8 cellular contexts compared by ENCODE assay signal in the genomic region with DNA sequence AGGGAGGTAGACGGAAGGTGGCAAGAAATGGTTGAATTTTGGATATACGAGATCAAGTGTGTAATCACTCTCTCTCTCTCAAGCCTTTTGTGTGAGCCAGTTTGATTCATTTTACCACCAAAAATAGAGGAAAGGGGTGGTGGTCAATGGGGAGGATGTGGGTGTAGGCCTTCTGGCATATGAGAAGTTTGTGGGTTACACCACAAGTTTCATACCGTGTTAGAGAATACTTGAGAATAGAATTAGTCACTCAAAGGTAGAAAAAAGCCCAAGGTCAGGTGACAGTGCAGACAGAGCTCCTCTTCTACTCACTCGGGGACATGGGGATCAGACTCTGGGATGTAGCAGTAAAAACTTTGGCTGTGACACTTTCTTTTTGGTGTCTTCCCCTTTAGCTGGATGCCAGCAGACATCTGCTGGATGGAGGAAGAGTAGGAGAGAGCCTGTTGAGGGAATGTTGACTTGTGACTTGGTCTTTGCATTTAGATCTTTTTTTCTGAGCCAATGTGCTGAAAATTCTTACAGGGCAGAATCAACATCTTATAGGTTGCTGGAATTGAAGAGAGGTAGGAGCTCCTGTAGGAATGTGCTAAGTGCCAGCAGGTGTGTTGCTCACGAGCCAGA. TPM values are rescaled to one million over a fixed set of nuclear protein-coding genes. Genes with fewer than 3 reads are reported as not detected.
A peak's percentile ranks its signal among the peaks of the same experiment; 100 is the strongest.
DNase-seq lines count a peak whose midpoint lies in the region; ATAC-seq and TF ChIP-seq lines count a peak whose summit lies in the region.

No MANE protein-coding gene starts in this region.

- no peak for TF ChIP-seq CTCF in GM10266 (IDR thresholded peaks at IDR 0.05; ENCODE audit: control insufficient read depth, insufficient read depth, low read depth, missing control alignments)
- TF ChIP-seq CTCF in NB4 (IDR thresholded peaks at IDR 0.05; ENCODE audit: low read depth, low read length): no peak
- no peak for TF ChIP-seq CTCF in vagina (IDR thresholded peaks at IDR 0.05)

- intact Hi-C loops in vagina (cut with DNase I): loop anchor here (5.0 kb wide), 1 partner anchor 82 kb away; no protein-coding TSS in a partner anchor

- peak; percentile 100 for ATAC-seq in GM21737 (IDR thresholded peaks at IDR 0.05; ENCODE audit: unreplicated experiment)

- TF ChIP-seq POLR2A in NB4 (IDR thresholded peaks at IDR 0.05; ENCODE audit: extremely low read depth, insufficient read length) (no peak), vagina (IDR thresholded peaks at IDR 0.05) (no peak)

- peaks cover 14% of the 10 kb centered on the region for H3K4me1 ChIP-seq in vagina

- H3K27ac ChIP-seq in vagina: no peak overlapping the region

- no peaks in the 10 kb centered on the region for H3K27me3 ChIP-seq in vagina

- no peaks in the 10 kb centered on the region for H3K9me3 ChIP-seq in vagina

- DNase-seq in GM10266 (ENCODE audit: extremely low spot score): peak; percentile 65
- DNase-seq in NB4 (ENCODE audit: low read depth): peak; percentile 54
- peak; percentile 12 for DNase-seq in effector CD4-positive, alpha-beta T cell
- no peak for DNase-seq in vagina (ENCODE audit: extremely low spot score in 2 of 2)
- no peak for DNase-seq in NCI-H524 (lab: John Stamatoyannopoulos, UW)
- DNase-seq in mesenteric fat pad (ENCODE audit: low spot score): no peak
- no peak for DNase-seq in SW 1271 (lab: John Stamatoyannopoulos, UW)

- H3K4me3 ChIP-seq in NB4 (ENCODE audit: low read depth, low read length): no peak overlapping the region
- H3K4me3 ChIP-seq in vagina: no peak overlapping the region

- H3K36me3 ChIP-seq in vagina: no peaks in the 10 kb centered on the region

RNA-seq across cellular contexts. Expression of gene RYK, which starts 43.8 kb away (rescaled TPM):
- 102 TPM for total RNA-seq in vagina
- 57.6 TPM for total RNA-seq in mesenteric fat pad

Comparison
In these comparisons a context has a peak if more than half of its experiments do, and no peak if none do; other contexts are left out.
1. DNase-seq: peak in GM10266 (single experiment), NB4 (single experiment) and effector CD4-positive, alpha-beta T cell (single experiment); none in vagina (0 of 2), NCI-H524 (0 of 2), mesenteric fat pad (single experiment) and SW 1271 (0 of 2).